In genomic region chr3:54917862-54918261, GRCh38 we compare ENCODE assay signal across 24 cellular contexts. TPM values are rescaled to one million over a fixed set of nuclear protein-coding genes. Genes with fewer than 3 reads are reported as not detected.
DNase-seq lines count a peak whose midpoint lies in the region; ATAC-seq and TF ChIP-seq lines count a peak whose summit lies in the region.
"Had no signal": no experiment of that assay in that cellular context is flagged by ENCODE, and none has a peak within 500 bp of the region (broad histone marks: within the 10 kb centered on the region; RNA-seq: fewer than 3 reads in every experiment).

No MANE protein-coding gene starts in this region.

- no peaks in the 10 kb centered on the region for H3K4me1 ChIP-seq in esophagus squamous epithelium
- H3K4me1 ChIP-seq: A549, BE2C, HAP-1 had no signal

- H3K36me3 ChIP-seq in esophagus squamous epithelium, result no peaks in the 10 kb centered on the region
- H3K36me3 ChIP-seq: BE2C, HAP-1 had no signal

- 76 to 77% methylated on average over 4 of the region's 4 CpGs for WGBS in esophagus squamous epithelium, 2 donors

- H3K9me3 ChIP-seq in esophagus squamous epithelium, result no peaks in the 10 kb centered on the region
- H3K9me3 ChIP-seq: A549, BE2C, HAP-1 had no signal

- intact Hi-C loops in esophagus squamous epithelium (cut with DNase I), result no loop called here

- no peak overlapping the region for H3K27ac ChIP-seq in esophagus squamous epithelium
- H3K27ac ChIP-seq: A549, KMS-11 had no signal

- TF ChIP-seq CTCF in AG10803 (conservative IDR thresholded peaks at IDR 0.05; ENCODE audit: low read length) (no peak), esophagus squamous epithelium (IDR thresholded peaks at IDR 0.05) (no peak)

- no peak for TF ChIP-seq POLR2A in esophagus squamous epithelium (IDR thresholded peaks at IDR 0.05)

- no peaks in the 10 kb centered on the region for H3K27me3 ChIP-seq in esophagus squamous epithelium
- H3K27me3 ChIP-seq: BE2C had no signal

- peak; percentile 62 for ATAC-seq in SK-N-SH treated with all-trans-retinoic acid at 6 μM for 48 hours
- no peak for ATAC-seq in GM19397 (IDR thresholded peaks at IDR 0.05; ENCODE audit: unreplicated experiment)
- ATAC-seq in GM21619 (IDR thresholded peaks at IDR 0.05; ENCODE audit: unreplicated experiment), result no peak
- ATAC-seq: A549, GM12878, GM23338, T-helper 17 cell had no signal

- H3K4me3 ChIP-seq in AG10803 (ENCODE audit: low read length) (no peak overlapping the region), esophagus squamous epithelium (no peak overlapping the region)
- H3K4me3 ChIP-seq: A549, GM12878, GM23338, HAP-1 had no signal

- DNase-seq in AG10803 (ENCODE audit: low read depth), result peak; percentile 33
- peak; percentile 66 for DNase-seq in HS-27A (ENCODE audit: low read depth)
- peak; percentile 30 for DNase-seq in fibroblast of peridontal ligament (ENCODE audit: extremely low read depth)
- DNase-seq in esophagus squamous epithelium (lab: John Stamatoyannopoulos, UW), result no peak
- DNase-seq: BE2C; CD4-positive, CD25-positive, alpha-beta regulatory T cell; NCI-H1694; NCI-H2081 treated with DMSO at 0.1 percent for 48 hours; NCI-H510A; NCI-H748 treated with DMSO at 0.1 percent for 48 hours; OCI-M1; Right ventricle myocardium superior; SW 1271; T-helper 17 cell had no signal

TF ChIP-seq in SK-N-SH treated with all-trans-retinoic acid at 6 μM for 48 hours, 23 proteins besides CTCF, POLR2A, EP300 and RAD21:
- TF ChIP-seq GLIS3 (CRISPR knock-in tag; IDR thresholded peaks at IDR 0.05) (no peak), ISL1 (CRISPR knock-in tag; IDR thresholded peaks at IDR 0.05) (no peak), TSHZ2 (CRISPR knock-in tag; IDR thresholded peaks at IDR 0.05) (no peak), PATZ1 (CRISPR knock-in tag; IDR thresholded peaks at IDR 0.05; ENCODE audit: borderline replicate concordance) (no peak), ZC3H10 (CRISPR knock-in tag; IDR thresholded peaks at IDR 0.05) (no peak), TOX (CRISPR knock-in tag; IDR thresholded peaks at IDR 0.05; ENCODE audit: borderline replicate concordance) (no peak), RARB (CRISPR knock-in tag; IDR thresholded peaks at IDR 0.05) (no peak), ZFP30 (CRISPR knock-in tag; IDR thresholded peaks at IDR 0.05) (no peak), CSDC2 (CRISPR knock-in tag; IDR thresholded peaks at IDR 0.05) (no peak), SNAI2 (CRISPR knock-in tag; IDR thresholded peaks at IDR 0.05) (no peak), OSR1 (CRISPR knock-in tag; IDR thresholded peaks at IDR 0.05) (no peak), ESRRG (CRISPR knock-in tag; IDR thresholded peaks at IDR 0.05) (no peak), CSRNP3 (CRISPR knock-in tag; IDR thresholded peaks at IDR 0.05) (no peak), ZNF565 (CRISPR knock-in tag; conservative IDR thresholded peaks at IDR 0.05; ENCODE audit: low read depth) (no peak), PPARA (CRISPR knock-in tag; IDR thresholded peaks at IDR 0.05; ENCODE audit: borderline replicate concordance) (no peak), BACH2 (CRISPR knock-in tag; IDR thresholded peaks at IDR 0.05; ENCODE audit: borderline replicate concordance) (no peak), POU6F1 (CRISPR knock-in tag; IDR thresholded peaks at IDR 0.05; ENCODE audit: borderline replicate concordance, low read depth) (no peak)

RNA-seq across cellular contexts. Expression of gene LRTM1, which starts 10.0 kb away (rescaled TPM):
- total RNA-seq in esophagus squamous epithelium, result not detected
- total RNA-seq: CD4-positive, CD25-positive, alpha-beta regulatory T cell; GM12878; GM23338; IMR-90; Right ventricle myocardium superior; SK-MEL-5; T-helper 17 cell had no signal
